ENCODE assay signal across 1 cellular context in the genomic region with DNA sequence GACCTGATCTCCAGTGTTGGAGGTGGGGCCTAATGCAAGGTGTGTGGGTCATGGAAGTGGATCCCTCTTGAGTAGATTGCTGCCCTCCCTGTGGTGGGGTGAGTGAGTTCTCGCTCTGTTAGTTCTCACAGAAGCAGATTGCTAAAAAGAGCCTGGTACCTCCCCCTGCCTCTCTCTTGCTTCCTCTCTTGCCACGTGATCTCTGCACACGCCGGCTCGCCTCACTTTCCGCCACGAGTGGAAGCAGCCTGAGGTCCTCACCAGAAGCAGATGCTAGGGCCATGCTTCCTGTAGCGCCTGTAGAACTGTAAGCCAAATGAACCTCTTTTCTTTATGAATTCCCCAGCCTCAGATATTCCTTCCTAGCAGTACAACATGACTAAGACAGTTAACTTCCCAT.
A peak's percentile ranks its signal among the peaks of the same experiment; 100 is the strongest.
TF ChIP-seq lines count a peak whose summit lies in the region.

No MANE protein-coding gene starts in this region.

TF ChIP-seq in GM12878, 131 proteins besides CTCF, POLR2A, EP300 and RAD21:
- TF ChIP-seq, protein P1, sequence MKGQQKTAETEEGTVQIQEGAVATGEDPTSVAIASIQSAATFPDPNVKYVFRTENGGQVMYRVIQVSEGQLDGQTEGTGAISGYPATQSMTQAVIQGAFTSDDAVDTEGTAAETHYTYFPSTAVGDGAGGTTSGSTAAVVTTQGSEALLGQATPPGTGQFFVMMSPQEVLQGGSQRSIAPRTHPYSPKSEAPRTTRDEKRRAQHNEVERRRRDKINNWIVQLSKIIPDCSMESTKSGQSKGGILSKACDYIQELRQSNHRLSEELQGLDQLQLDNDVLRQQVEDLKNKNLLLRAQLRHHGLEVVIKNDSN (IDR thresholded peaks at IDR 0.05; ENCODE audit: borderline replicate concordance, extremely low read length, insufficient read depth, low read depth, low read length), result peak; percentile 74
- TF ChIP-seq, protein P2, sequence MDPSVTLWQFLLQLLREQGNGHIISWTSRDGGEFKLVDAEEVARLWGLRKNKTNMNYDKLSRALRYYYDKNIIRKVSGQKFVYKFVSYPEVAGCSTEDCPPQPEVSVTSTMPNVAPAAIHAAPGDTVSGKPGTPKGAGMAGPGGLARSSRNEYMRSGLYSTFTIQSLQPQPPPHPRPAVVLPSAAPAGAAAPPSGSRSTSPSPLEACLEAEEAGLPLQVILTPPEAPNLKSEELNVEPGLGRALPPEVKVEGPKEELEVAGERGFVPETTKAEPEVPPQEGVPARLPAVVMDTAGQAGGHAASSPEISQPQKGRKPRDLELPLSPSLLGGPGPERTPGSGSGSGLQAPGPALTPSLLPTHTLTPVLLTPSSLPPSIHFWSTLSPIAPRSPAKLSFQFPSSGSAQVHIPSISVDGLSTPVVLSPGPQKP (IDR thresholded peaks at IDR 0.05; ENCODE audit: low read depth, low read length), result no peak
- TF ChIP-seq IKZF2 (IDR thresholded peaks at IDR 0.05) (peak; percentile 24 to 35; a peak in 2 of 4 replicates), MEF2A (IDR thresholded peaks at IDR 0.05; ENCODE audit: insufficient read depth, low read depth, low read length) (0 out of 2 replicates have a peak, but pooled peaks have one; percentile 44), CREB1 (IDR thresholded peaks at IDR 0.05; ENCODE audit: low read depth) (0 out of 2 replicates have a peak, but pooled peaks have one; percentile 28), SP1 (IDR thresholded peaks at IDR 0.05; ENCODE audit: low read depth, low read length) (no peak), ZBTB33 (IDR thresholded peaks at IDR 0.05) (peak; percentile 83), CBX5 (IDR thresholded peaks at IDR 0.05; ENCODE audit: low read depth) (peak; percentile 91), CHD4 (IDR thresholded peaks at IDR 0.05) (0 out of 2 replicates have a peak, but pooled peaks have one; percentile 29), ZNF592 (IDR thresholded peaks at IDR 0.05) (0 out of 2 replicates have a peak, but pooled peaks have one; percentile 20), RUNX3 (IDR thresholded peaks at IDR 0.05; ENCODE audit: low read length) (peak; percentile 65), HDGF (IDR thresholded peaks at IDR 0.05) (peak; percentile 29; the same call in 1 of the 2 replicates), SMARCA5 (IDR thresholded peaks at IDR 0.05) (no peak), RELA (IDR thresholded peaks at IDR 0.05; ENCODE audit: borderline replicate concordance, partially characterized antibody) (no peak), BHLHE40 (IDR thresholded peaks at IDR 0.05; ENCODE audit: borderline replicate concordance in 1 of 2, low read depth in 2 of 2, low read length in 1 of 2) (peak; percentile 69 to 75; a peak in 3 of 4 replicates), RELB (IDR thresholded peaks at IDR 0.05; ENCODE audit: low read depth) (peak; percentile 31; the same call in 1 of the 2 replicates), WRNIP1 (IDR thresholded peaks at IDR 0.05; ENCODE audit: borderline replicate concordance, low read depth, low read length) (0 out of 2 replicates have a peak, but pooled peaks have one; percentile 54), RAD51 (IDR thresholded peaks at IDR 0.05) (peak; percentile 83), EED (IDR thresholded peaks at IDR 0.05; ENCODE audit: low read depth) (peak; percentile 45), NFIC (IDR thresholded peaks at IDR 0.05; ENCODE audit: low read depth, low read length) (peak; percentile 41; the same call in 1 of the 2 replicates), ETV6 (conservative IDR thresholded peaks at IDR 0.05 in 1 of 2, IDR thresholded peaks at IDR 0.05 in 1 of 2; ENCODE audit: borderline replicate concordance in 1 of 2, low read depth in 1 of 2) (peak in 1 of 2 experiments; percentile 60; a peak in 1 of 4 replicates), PML (IDR thresholded peaks at IDR 0.05; ENCODE audit: low read length) (0 out of 2 replicates have a peak, but pooled peaks have one; percentile 42), USF2 (IDR thresholded peaks at IDR 0.05; ENCODE audit: borderline replicate concordance, low read depth, low read length) (peak; percentile 47), PAX5 (IDR thresholded peaks at IDR 0.05; ENCODE audit: borderline replicate concordance, low read depth, low read length) (peak; percentile 63; the same call in 1 of the 2 replicates), NR2C1 (IDR thresholded peaks at IDR 0.05) (no peak), IKZF1 (conservative IDR thresholded peaks at IDR 0.05) (peak; percentile 26; the same call in 1 of the 2 replicates)
- TF ChIP-seq, protein P3, sequence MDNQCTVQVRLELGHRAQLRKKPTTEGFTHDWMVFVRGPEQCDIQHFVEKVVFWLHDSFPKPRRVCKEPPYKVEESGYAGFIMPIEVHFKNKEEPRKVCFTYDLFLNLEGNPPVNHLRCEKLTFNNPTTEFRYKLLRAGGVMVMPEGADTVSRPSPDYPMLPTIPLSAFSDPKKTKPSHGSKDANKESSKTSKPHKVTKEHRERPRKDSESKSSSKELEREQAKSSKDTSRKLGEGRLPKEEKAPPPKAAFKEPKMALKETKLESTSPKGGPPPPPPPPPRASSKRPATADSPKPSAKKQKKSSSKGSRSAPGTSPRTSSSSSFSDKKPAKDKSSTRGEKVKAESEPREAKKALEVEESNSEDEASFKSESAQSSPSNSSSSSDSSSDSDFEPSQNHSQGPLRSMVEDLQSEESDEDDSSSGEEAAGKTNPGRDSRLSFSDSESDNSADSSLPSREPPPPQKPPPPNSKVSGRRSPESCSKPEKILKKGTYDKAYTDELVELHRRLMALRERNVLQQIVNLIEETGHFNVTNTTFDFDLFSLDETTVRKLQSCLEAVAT (IDR thresholded peaks at IDR 0.05), result peak; percentile 50; the same call in 1 of the 2 replicates
- TF ChIP-seq, protein P4, sequence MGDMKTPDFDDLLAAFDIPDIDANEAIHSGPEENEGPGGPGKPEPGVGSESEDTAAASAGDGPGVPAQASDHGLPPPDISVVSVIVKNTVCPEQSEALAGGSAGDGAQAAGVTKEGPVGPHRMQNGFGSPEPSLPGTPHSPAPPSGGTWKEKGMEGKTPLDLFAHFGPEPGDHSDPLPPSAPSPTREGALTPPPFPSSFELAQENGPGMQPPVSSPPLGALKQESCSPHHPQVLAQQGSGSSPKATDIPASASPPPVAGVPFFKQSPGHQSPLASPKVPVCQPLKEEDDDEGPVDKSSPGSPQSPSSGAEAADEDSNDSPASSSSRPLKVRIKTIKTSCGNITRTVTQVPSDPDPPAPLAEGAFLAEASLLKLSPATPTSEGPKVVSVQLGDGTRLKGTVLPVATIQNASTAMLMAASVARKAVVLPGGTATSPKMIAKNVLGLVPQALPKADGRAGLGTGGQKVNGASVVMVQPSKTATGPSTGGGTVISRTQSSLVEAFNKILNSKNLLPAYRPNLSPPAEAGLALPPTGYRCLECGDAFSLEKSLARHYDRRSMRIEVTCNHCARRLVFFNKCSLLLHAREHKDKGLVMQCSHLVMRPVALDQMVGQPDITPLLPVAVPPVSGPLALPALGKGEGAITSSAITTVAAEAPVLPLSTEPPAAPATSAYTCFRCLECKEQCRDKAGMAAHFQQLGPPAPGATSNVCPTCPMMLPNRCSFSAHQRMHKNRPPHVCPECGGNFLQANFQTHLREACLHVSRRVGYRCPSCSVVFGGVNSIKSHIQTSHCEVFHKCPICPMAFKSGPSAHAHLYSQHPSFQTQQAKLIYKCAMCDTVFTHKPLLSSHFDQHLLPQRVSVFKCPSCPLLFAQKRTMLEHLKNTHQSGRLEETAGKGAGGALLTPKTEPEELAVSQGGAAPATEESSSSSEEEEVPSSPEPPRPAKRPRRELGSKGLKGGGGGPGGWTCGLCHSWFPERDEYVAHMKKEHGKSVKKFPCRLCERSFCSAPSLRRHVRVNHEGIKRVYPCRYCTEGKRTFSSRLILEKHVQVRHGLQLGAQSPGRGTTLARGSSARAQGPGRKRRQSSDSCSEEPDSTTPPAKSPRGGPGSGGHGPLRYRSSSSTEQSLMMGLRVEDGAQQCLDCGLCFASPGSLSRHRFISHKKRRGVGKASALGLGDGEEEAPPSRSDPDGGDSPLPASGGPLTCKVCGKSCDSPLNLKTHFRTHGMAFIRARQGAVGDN (IDR thresholded peaks at IDR 0.05), result peak; percentile 72
- TF ChIP-seq, protein P5, sequence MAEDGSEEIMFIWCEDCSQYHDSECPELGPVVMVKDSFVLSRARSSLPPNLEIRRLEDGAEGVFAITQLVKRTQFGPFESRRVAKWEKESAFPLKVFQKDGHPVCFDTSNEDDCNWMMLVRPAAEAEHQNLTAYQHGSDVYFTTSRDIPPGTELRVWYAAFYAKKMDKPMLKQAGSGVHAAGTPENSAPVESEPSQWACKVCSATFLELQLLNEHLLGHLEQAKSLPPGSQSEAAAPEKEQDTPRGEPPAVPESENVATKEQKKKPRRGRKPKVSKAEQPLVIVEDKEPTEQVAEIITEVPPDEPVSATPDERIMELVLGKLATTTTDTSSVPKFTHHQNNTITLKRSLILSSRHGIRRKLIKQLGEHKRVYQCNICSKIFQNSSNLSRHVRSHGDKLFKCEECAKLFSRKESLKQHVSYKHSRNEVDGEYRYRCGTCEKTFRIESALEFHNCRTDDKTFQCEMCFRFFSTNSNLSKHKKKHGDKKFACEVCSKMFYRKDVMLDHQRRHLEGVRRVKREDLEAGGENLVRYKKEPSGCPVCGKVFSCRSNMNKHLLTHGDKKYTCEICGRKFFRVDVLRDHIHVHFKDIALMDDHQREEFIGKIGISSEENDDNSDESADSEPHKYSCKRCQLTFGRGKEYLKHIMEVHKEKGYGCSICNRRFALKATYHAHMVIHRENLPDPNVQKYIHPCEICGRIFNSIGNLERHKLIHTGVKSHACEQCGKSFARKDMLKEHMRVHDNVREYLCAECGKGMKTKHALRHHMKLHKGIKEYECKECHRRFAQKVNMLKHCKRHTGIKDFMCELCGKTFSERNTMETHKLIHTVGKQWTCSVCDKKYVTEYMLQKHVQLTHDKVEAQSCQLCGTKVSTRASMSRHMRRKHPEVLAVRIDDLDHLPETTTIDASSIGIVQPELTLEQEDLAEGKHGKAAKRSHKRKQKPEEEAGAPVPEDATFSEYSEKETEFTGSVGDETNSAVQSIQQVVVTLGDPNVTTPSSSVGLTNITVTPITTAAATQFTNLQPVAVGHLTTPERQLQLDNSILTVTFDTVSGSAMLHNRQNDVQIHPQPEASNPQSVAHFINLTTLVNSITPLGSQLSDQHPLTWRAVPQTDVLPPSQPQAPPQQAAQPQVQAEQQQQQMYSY (CRISPR knock-in tag; IDR thresholded peaks at IDR 0.05), result no peak
